11 cellular contexts compared by ENCODE assay signal in the genomic region with DNA sequence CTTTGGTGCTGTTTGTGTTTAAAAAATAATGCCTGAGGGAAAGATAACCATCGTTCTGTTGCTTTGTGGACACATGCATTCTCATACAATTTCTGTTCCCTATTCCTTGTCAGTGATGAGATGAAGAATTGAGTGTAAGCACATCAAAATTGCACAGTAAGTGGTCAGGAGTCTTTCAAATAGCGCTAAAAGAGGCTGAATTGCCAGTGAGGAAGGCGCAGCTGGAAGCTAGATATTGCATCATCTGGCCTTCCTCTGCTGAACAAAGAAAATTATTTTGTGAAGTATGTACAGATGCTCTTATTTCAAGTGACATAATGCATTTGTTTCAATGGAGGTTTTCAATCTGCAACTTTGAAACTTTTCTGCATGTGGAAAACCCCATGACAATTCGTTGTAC.
DNase-seq lines count a peak whose midpoint lies in the region; ATAC-seq and TF ChIP-seq lines count a peak whose summit lies in the region.
"Had no signal": no experiment of that assay in that cellular context is flagged by ENCODE, and none has a peak within 500 bp of the region (broad histone marks: within the 10 kb centered on the region; RNA-seq: fewer than 3 reads in every experiment).

No MANE protein-coding gene starts in this region.

- H3K36me3 ChIP-seq in right atrium auricular region (no peaks in the 10 kb centered on the region), transverse colon (no peaks in the 10 kb centered on the region)

- in situ Hi-C loops in transverse colon (cut with MboI; ENCODE audit: low pct_ligation_motif_present in 1 of 4, low pct_unique_long_range_greater_than_20kb in 1 of 4, low sequenced_read_pairs in 3 of 4) = no loop called here

- ATAC-seq in HG02981 (IDR thresholded peaks at IDR 0.05; ENCODE audit: unreplicated experiment) = no peak
- ATAC-seq in GM18519 (IDR thresholded peaks at IDR 0.05; ENCODE audit: low FRiP score, unreplicated experiment) = no peak
- ATAC-seq: A549; activated CD8-positive, alpha-beta T cell treated with anti-CD3 and anti-CD28 coated beads for 36 hours had no signal

- intact Hi-C loops in transverse colon (cut with DNase I; ENCODE audit: low total_unique reads) = no loop called here

- H3K9me3 ChIP-seq in right atrium auricular region (no peaks in the 10 kb centered on the region), transverse colon (no peaks in the 10 kb centered on the region)
- H3K9me3 ChIP-seq: A549 had no signal

- no peak for TF ChIP-seq POLR2A in transverse colon (IDR thresholded peaks at IDR 0.05)

- H3K27me3 ChIP-seq in right atrium auricular region = no peaks in the 10 kb centered on the region
- no peaks in the 10 kb centered on the region for H3K27me3 ChIP-seq in transverse colon

- DNase-seq in NCI-H1417 (lab: John Stamatoyannopoulos, UW) (peak; percentile 34 to 67 (median 60)), NCI-H1417 treated with DMSO at 0.1 percent for 48 hours (lab: John Stamatoyannopoulos, UW) (no peak), SIG-M5 treated with dmso at 0.1 percent for 504 hours (lab: John Stamatoyannopoulos, UW; ENCODE audit: unreplicated experiment) (peak; percentile 89), right atrium auricular region (ENCODE audit: low spot score) (peak; percentile 67), transverse colon (no peak), HuH-7.5 (ENCODE audit: low spot score) (no peak)
- DNase-seq: activated CD8-positive, alpha-beta T cell treated with anti-CD3 and anti-CD28 coated beads for 36 hours; kidney had no signal

- H3K4me3 ChIP-seq in right atrium auricular region (no peak overlapping the region), transverse colon (no peak overlapping the region)
- H3K4me3 ChIP-seq: A549 had no signal

- H3K27ac ChIP-seq in right atrium auricular region (peak overlapping the region; percentile 57 to 70), transverse colon (peak overlapping the region; percentile 7 to 48 (median 40))
- H3K27ac ChIP-seq: A549 had no signal

- 72 to 74% methylated on average over 4 of the region's 4 CpGs for WGBS in transverse colon (ENCODE audit: low coverage in 1 of 2), 2 donors

- peaks cover 0 to 15% of the 10 kb centered on the region in 2 donors for H3K4me1 ChIP-seq in right atrium auricular region
- H3K4me1 ChIP-seq in transverse colon = peaks cover 5 to 38% (median 15%) of the 10 kb centered on the region in 4 donors

- TF ChIP-seq CTCF in right atrium auricular region (IDR thresholded peaks at IDR 0.05) = no peak
- TF ChIP-seq CTCF in transverse colon (IDR thresholded peaks at IDR 0.05) = no peak

- no peak for TF ChIP-seq EP300 in transverse colon (IDR thresholded peaks at IDR 0.05; ENCODE audit: low read depth)

Comparison
In these comparisons a context has a peak if more than half of its experiments do, and no peak if none do; other contexts are left out.
1. DNase-seq: peak in NCI-H1417 (3 of 3), SIG-M5 treated with dmso at 0.1 percent for 504 hours (single experiment) and right atrium auricular region (single experiment); none in NCI-H1417 treated with DMSO at 0.1 percent for 48 hours (single experiment), transverse colon (single experiment) and HuH-7.5 (single experiment).